In genomic region chr1:228487336-228488106, GRCh38 we compare ENCODE assay signal across 1 cellular context.
A peak's percentile ranks its signal among the peaks of the same experiment; 100 is the strongest.
TF ChIP-seq lines count a peak whose summit lies in the region.

RNF187 (plus strand) TSS chr1:228487382.

TF ChIP-seq in HepG2, 621 proteins besides CTCF, POLR2A, EP300 and RAD21 (continued from another document):
- no peak for TF ChIP-seq PRDM10 (CRISPR knock-in tag; IDR thresholded peaks at IDR 0.05; ENCODE audit: low read depth)
- no peak for TF ChIP-seq NR2C2 (CRISPR knock-in tag; IDR thresholded peaks at IDR 0.05; ENCODE audit: borderline replicate concordance)
- TF ChIP-seq SALL2 (CRISPR knock-in tag; IDR thresholded peaks at IDR 0.05), result no peak
- TF ChIP-seq NFYB (CRISPR knock-in tag; IDR thresholded peaks at IDR 0.05), result no peak
- TF ChIP-seq ZNF512B (CRISPR knock-in tag; IDR thresholded peaks at IDR 0.05; ENCODE audit: borderline replicate concordance), result no peak
- TF ChIP-seq MEIS2 (CRISPR knock-in tag; IDR thresholded peaks at IDR 0.05), result peak; percentile 14
- TF ChIP-seq KAT7 (CRISPR knock-in tag; IDR thresholded peaks at IDR 0.05; ENCODE audit: borderline replicate concordance), result no peak
- no peak for TF ChIP-seq FIP1L1 (IDR thresholded peaks at IDR 0.05; ENCODE audit: borderline replicate concordance, insufficient read depth, low read depth, low read length)
- no peak for TF ChIP-seq HINFP (CRISPR knock-in tag; IDR thresholded peaks at IDR 0.05; ENCODE audit: low read depth)
- TF ChIP-seq CSRNP2 (CRISPR knock-in tag; conservative IDR thresholded peaks at IDR 0.05; ENCODE audit: low read depth), result no peak
- TF ChIP-seq RBM22 (optimal IDR thresholded peaks at IDR 0.05; ENCODE audit: low read length), result no peak
- TF ChIP-seq ETS1 (CRISPR knock-in tag; IDR thresholded peaks at IDR 0.05), result no peak
- no peak for TF ChIP-seq NR3C1 (CRISPR knock-in tag; IDR thresholded peaks at IDR 0.05)
- TF ChIP-seq MED1 (CRISPR knock-in tag; IDR thresholded peaks at IDR 0.05), result no peak
- no peak for TF ChIP-seq HNRNPLL (IDR thresholded peaks at IDR 0.05; ENCODE audit: low read depth, low read length, poor library complexity, severe bottlenecking)
- no peak for TF ChIP-seq AKAP8 (CRISPR knock-in tag; IDR thresholded peaks at IDR 0.05)
- TF ChIP-seq THYN1 (CRISPR knock-in tag; IDR thresholded peaks at IDR 0.05; ENCODE audit: borderline replicate concordance, low read depth), result no peak
- no peak for TF ChIP-seq IKZF1 (IDR thresholded peaks at IDR 0.05)
- no peak for TF ChIP-seq MTA3 (CRISPR knock-in tag; IDR thresholded peaks at IDR 0.05)
- TF ChIP-seq MXD4 (CRISPR knock-in tag; IDR thresholded peaks at IDR 0.05), result no peak
- TF ChIP-seq REL (CRISPR knock-in tag; conservative IDR thresholded peaks at IDR 0.05), result no peak
- no peak for TF ChIP-seq PHB2 (IDR thresholded peaks at IDR 0.05; ENCODE audit: partially characterized antibody)
- no peak for TF ChIP-seq ZBTB34 (CRISPR knock-in tag; IDR thresholded peaks at IDR 0.05)
